In the genomic region with DNA sequence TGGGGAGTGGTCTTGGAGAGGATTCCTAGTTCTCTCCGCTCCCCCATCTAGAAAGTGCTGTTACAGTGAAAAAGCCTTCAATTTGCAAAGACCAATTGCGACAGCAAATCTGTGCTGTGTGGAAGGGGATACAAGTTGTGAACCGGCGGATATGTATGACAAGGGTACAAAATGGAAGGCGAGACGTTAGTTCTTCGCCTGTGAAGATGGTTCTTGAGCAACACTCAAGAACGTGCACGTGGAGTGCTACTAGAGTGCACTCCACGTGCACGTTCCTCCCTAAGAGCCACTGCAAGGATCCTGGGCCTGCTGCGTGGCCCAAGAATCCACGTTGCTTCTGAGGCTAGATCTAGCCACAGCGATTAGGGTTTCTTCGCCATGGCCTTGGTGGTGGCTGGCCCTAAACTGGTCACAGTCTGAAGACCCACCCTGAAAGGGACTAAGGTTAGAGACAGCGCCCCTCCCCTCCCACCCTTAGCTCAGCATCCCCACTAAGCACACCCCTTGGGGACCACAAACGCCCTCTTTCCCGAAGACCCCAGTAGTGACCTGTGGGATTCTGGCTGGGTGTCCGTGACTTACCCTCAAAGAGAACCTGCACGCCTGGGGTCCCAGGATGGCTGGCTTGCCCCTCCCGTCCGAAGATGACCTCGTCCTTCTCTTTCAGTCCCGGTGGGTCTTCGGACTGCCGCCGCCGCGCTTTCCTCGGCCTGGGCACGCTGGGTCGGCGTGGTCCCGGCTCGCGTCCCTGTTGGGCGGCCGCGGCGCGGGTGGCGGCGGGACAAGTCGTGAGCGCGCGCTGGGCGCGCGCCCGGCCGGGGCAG, we compare ENCODE assay signal across 8 cellular contexts. TPM values are rescaled to one million over a fixed set of nuclear protein-coding genes. Genes with fewer than 3 reads are reported as not detected.
DNase-seq lines count a peak whose midpoint lies in the region; ATAC-seq and TF ChIP-seq lines count a peak whose summit lies in the region.

No MANE protein-coding gene starts in this region.

- H3K36me3 ChIP-seq in H7 (replicated peaks; ENCODE audit: control insufficient read depth, insufficient read depth, low read length): no peaks in the 10 kb centered on the region

- TF ChIP-seq CTCF in epithelial cell of proximal tubule (conservative IDR thresholded peaks at IDR 0.05; ENCODE audit: low read depth, low read length): no peak
- no peak for TF ChIP-seq CTCF in progenitor cell of endocrine pancreas (IDR thresholded peaks at IDR 0.05; ENCODE audit: unreplicated experiment)

- H3K27ac Mint-ChIP-seq in progenitor cell of endocrine pancreas: peak overlapping the region; percentile 51

- no peaks in the 10 kb centered on the region for H3K9me3 Mint-ChIP-seq in progenitor cell of endocrine pancreas (ENCODE audit: low read depth)

- ATAC-seq in GM21528 (IDR thresholded peaks at IDR 0.05; ENCODE audit: low FRiP score, unreplicated experiment): no peak
- ATAC-seq in HG03342 (IDR thresholded peaks at IDR 0.05; ENCODE audit: unreplicated experiment): no peak

- peaks cover 30% of the 10 kb centered on the region for H3K27me3 ChIP-seq in H7 (ENCODE audit: control insufficient read depth, insufficient read depth, low read length)

- H3K4me3 ChIP-seq in H7 (ENCODE audit: insufficient read depth, low read depth, low read length) (peak overlapping the region; percentile 86), epithelial cell of proximal tubule (ENCODE audit: low read depth, low read length) (peak overlapping the region; percentile 69)

- H3K27me3 Mint-ChIP-seq in progenitor cell of endocrine pancreas: peaks cover 5% of the 10 kb centered on the region

- H3K4me3 Mint-ChIP-seq in progenitor cell of endocrine pancreas (ENCODE audit: low read depth): peak overlapping the region; percentile 91

- no peaks in the 10 kb centered on the region for H3K36me3 Mint-ChIP-seq in progenitor cell of endocrine pancreas (ENCODE audit: insufficient read depth)

- DNase-seq in H7 (no peak), SK-N-DZ (ENCODE audit: low spot score) (peak; percentile 4), epithelial cell of proximal tubule (ENCODE audit: low read depth) (no peak), progenitor cell of endocrine pancreas (ENCODE audit: low spot score, unreplicated experiment) (no peak), HPDE6-E6E7 (ENCODE audit: extremely low spot score) (no peak), NCI-H187 (lab: John Stamatoyannopoulos, UW) (no peak)

- H3K4me1 Mint-ChIP-seq in progenitor cell of endocrine pancreas (ENCODE audit: low read depth): peaks cover 17% of the 10 kb centered on the region

RNA-seq across cellular contexts. Expression of gene PDE3B, which starts 0.5 kb away (rescaled TPM):
- 6.6 and 8.1 TPM in 2 replicates for total RNA-seq in H7 (2014; rRNA removed; shearing (Covaris generic))
- 14.5 and 14.8 TPM in 2 replicates for polyA plus RNA-seq in SK-N-DZ (2014; cell fraction: cytosol; rRNA removed)
- polyA plus RNA-seq in SK-N-DZ (2014; cell fraction: nucleus; rRNA removed): 14.0 and 21.7 TPM in 2 replicates
- total RNA-seq in epithelial cell of proximal tubule (4.8 and 5.1 TPM in 2 replicates), progenitor cell of endocrine pancreas (26.9 and 29.7 TPM in 2 replicates)
